15 cellular contexts compared by ENCODE assay signal in genomic region chr2:207385903-207386302, GRCh38.
DNase-seq lines count a peak whose midpoint lies in the region; ATAC-seq and TF ChIP-seq lines count a peak whose summit lies in the region.
"Had no signal": no experiment of that assay in that cellular context is flagged by ENCODE, and none has a peak within 500 bp of the region (broad histone marks: within the 10 kb centered on the region; RNA-seq: fewer than 3 reads in every experiment).

No MANE protein-coding gene starts in this region.

- ATAC-seq in left lung (peak; percentile 22), HG02970 (IDR thresholded peaks at IDR 0.05; ENCODE audit: low FRiP score, unreplicated experiment) (no peak), HG02623 (IDR thresholded peaks at IDR 0.05; ENCODE audit: unreplicated experiment) (no peak)

- peak; percentile 73 for DNase-seq in EH (ENCODE audit: low read depth)
- DNase-seq in M059J (ENCODE audit: low read depth): peak; percentile 46
- DNase-seq in cardiac fibroblast (ENCODE audit: low read depth in 2 of 2): peak; percentile 63 to 83
- no peak for DNase-seq in left lung
- DNase-seq in activated CD4-positive, CD25-positive, alpha-beta regulatory T cell treated with anti-CD3 and anti-CD28 coated beads, Interleukin-2, amount 50 U/mL, for 72 hours: no peak
- no peak for DNase-seq in ascending aorta (ENCODE audit: low spot score in 2 of 2)
- DNase-seq: activated T-cell treated with anti-CD3 and anti-CD28 coated beads, Interleukin-2, amount 50 U/mL, for 24 hours; anterior cingulate cortex; CD8-positive, alpha-beta memory T cell; NCI-H2227 treated with DMSO at 0.1 percent for 48 hours; retina; substantia nigra; WERI-Rb-1 had no signal

- peaks cover 0 to 19% of the 10 kb centered on the region in 2 donors for H3K9me3 ChIP-seq in left lung
- H3K9me3 ChIP-seq in ascending aorta: peaks cover 0 to 13% of the 10 kb centered on the region in 2 donors

- no peaks in the 10 kb centered on the region for H3K4me1 ChIP-seq in left lung
- H3K4me1 ChIP-seq in ascending aorta: no peaks in the 10 kb centered on the region

- no peaks in the 10 kb centered on the region for H3K27me3 ChIP-seq in left lung
- no peaks in the 10 kb centered on the region for H3K27me3 ChIP-seq in ascending aorta

- intact Hi-C loops in left lung (cut with DNase I) (no loop called here), ascending aorta (cut with DNase I) (no loop called here)

- H3K4me3 ChIP-seq in cardiac fibroblast (replicated peaks in 1 of 2; ENCODE audit: low read depth in 2 of 2, low read length in 2 of 2): no peak overlapping the region
- H3K4me3 ChIP-seq in left lung: no peak overlapping the region
- H3K4me3 ChIP-seq in ascending aorta: no peak overlapping the region

- TF ChIP-seq CTCF in cardiac fibroblast (IDR thresholded peaks at IDR 0.05; ENCODE audit: low read depth, low read length) (no peak), left lung (IDR thresholded peaks at IDR 0.05) (no peak), ascending aorta (IDR thresholded peaks at IDR 0.05) (no peak)

- H3K27ac ChIP-seq in left lung: no peak overlapping the region
- no peak overlapping the region for H3K27ac ChIP-seq in ascending aorta
- H3K27ac ChIP-seq: WERI-Rb-1 had no signal

- H3K36me3 ChIP-seq in left lung (no peaks in the 10 kb centered on the region), ascending aorta (no peaks in the 10 kb centered on the region)
- H3K36me3 ChIP-seq: WERI-Rb-1 had no signal

Comparison
In these comparisons a context has a peak if more than half of its experiments do, and no peak if none do; other contexts are left out.
1. DNase-seq: peak in EH (single experiment), M059J (single experiment) and cardiac fibroblast (2 of 2); none in left lung (0 of 2), activated CD4-positive, CD25-positive, alpha-beta regulatory T cell treated with anti-CD3 and anti-CD28 coated beads, Interleukin-2, amount 50 U/mL, for 72 hours (single experiment) and ascending aorta (0 of 2).